16 cellular contexts compared by ENCODE assay signal in the genomic region with DNA sequence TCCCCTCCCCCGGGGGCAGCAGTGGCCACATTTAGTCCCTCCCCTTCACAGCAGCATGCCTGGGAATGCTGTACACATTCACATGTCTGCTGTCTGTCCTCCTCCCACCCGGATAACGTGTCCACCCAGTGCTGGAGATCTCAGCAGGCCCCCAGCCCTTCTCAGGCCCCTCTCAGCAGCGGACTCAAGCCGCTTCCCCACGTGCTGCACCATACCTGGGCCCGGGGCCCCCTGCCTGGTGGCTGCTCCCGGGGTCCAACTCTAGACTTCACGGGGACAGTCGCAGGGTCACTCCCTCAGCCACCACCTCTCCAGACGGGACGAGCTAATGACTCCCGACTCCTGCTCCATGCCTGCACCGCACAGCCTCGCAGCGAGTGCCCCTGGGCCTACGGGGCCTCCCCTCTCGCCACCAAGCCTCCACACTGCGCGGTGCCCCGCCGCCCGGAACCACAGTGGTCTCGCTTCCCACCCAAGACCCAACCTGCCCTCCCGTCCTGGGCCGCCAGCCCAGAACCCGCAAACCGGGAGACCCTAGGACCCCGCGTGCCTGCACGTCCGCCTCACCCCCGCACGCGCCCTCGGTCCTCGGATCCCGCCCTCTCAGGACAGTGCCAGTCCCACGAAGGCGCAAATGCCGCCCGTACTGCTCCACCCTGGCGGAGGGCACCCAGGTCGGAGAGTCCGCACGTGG. TPM values are rescaled to one million over a fixed set of nuclear protein-coding genes. Genes with fewer than 3 reads are reported as not detected.
DNase-seq lines count a peak whose midpoint lies in the region; ATAC-seq and TF ChIP-seq lines count a peak whose summit lies in the region.
"Had no signal": no experiment of that assay in that cellular context is flagged by ENCODE, and none has a peak within 500 bp of the region (broad histone marks: within the 10 kb centered on the region; RNA-seq: fewer than 3 reads in every experiment).

No MANE protein-coding gene starts in this region.

- H3K4me1 Mint-ChIP-seq in chondrocyte (ENCODE audit: low read depth) (peaks cover 17% of the 10 kb centered on the region), nephron (peaks cover 14% of the 10 kb centered on the region)

- no peak for ATAC-seq in left cardiac atrium
- ATAC-seq in Right ventricle myocardium superior (ENCODE audit: poor library complexity): no peak
- ATAC-seq in HG03378 (IDR thresholded peaks at IDR 0.05; ENCODE audit: unreplicated experiment): no peak

- intact Hi-C loops in left cardiac atrium (cut with DNase I) (no loop called here), Right ventricle myocardium superior (cut with DNase I) (no loop called here)

- no peak for TF ChIP-seq CTCF in chondrocyte (IDR thresholded peaks at IDR 0.05)
- no peak for TF ChIP-seq CTCF in nephron (IDR thresholded peaks at IDR 0.05; ENCODE audit: unreplicated experiment in 3 of 3)

- H3K9me3 Mint-ChIP-seq in chondrocyte (ENCODE audit: low read depth) (no peaks in the 10 kb centered on the region), nephron (no peaks in the 10 kb centered on the region)
- H3K9me3 Mint-ChIP-seq: activated naive CD4-positive, alpha-beta T cell treated with anti-CD3 and anti-CD28 coated beads, Interleukin-2, amount 50 U/mL, for 72 hours; CD4-positive, alpha-beta memory T cell had no signal

- DNase-seq in left cardiac atrium (peak; percentile 40), Right ventricle myocardium superior (no peak), chondrocyte (ENCODE audit: low spot score) (peak; percentile 96), mesenteric fat pad (ENCODE audit: low spot score) (no peak)
- DNase-seq in stimulated activated naive CD4-positive, alpha-beta T cell treated with Interleukin-2 at 50 U/mL for 16 hours (lab: John Stamatoyannopoulos, UW): no peak
- DNase-seq: activated CD4-positive, alpha-beta T cell treated with anti-CD3 and anti-CD28 coated beads for 48 hours; activated CD8-positive, alpha-beta memory T cell treated with anti-CD3 and anti-CD28 coated beads, Interleukin-2, amount 50 U/mL, for 48 hours; CD4-positive, alpha-beta memory T cell; NCI-H1092 treated with DMSO at 0.1 percent for 48 hours; NCI-H510A; NK-92 treated with Interleukin-12 subunit alpha and Interleukin-12 subunit beta, amount 100 ng/mL, for 24 hours; stimulated activated CD4-positive, alpha-beta T cell treated with anti-CD3 and anti-CD28 coated beads, Interleukin-4, amount 100 ng/mL, for 1 hour; substantia nigra had no signal

- H3K27me3 Mint-ChIP-seq in chondrocyte (ENCODE audit: low read depth) (peaks cover 3% of the 10 kb centered on the region), nephron (ENCODE audit: low read depth) (peaks cover 9% of the 10 kb centered on the region)
- H3K27me3 Mint-ChIP-seq: CD4-positive, alpha-beta memory T cell had no signal

- no peak overlapping the region for H3K27ac Mint-ChIP-seq in chondrocyte (ENCODE audit: unreplicated experiment)
- H3K27ac Mint-ChIP-seq in nephron: no peak overlapping the region

- H3K36me3 Mint-ChIP-seq in chondrocyte (ENCODE audit: low read depth) (no peaks in the 10 kb centered on the region), nephron (ENCODE audit: low read depth) (peaks cover 9% of the 10 kb centered on the region)
- H3K36me3 Mint-ChIP-seq: activated naive CD4-positive, alpha-beta T cell treated with anti-CD3 and anti-CD28 coated beads, Interleukin-2, amount 50 U/mL, for 72 hours; CD4-positive, alpha-beta memory T cell had no signal

- peak overlapping the region; percentile 41 for H3K4me3 Mint-ChIP-seq in chondrocyte (ENCODE audit: unreplicated experiment)
- H3K4me3 Mint-ChIP-seq in nephron: peak overlapping the region; percentile 66 to 83 (median 76)

RNA-seq across cellular contexts. Expression of a gene that starts 1.3 kb away (rescaled TPM):
- total RNA-seq in left cardiac atrium (10 to 100 TPM; 21.4 to 26.6 TPM), Right ventricle myocardium superior (20.8 TPM), chondrocyte (54.1 to 60.8 TPM (median 55.4 TPM) in 3 replicates), mesenteric fat pad (34.7 TPM)

RNA-seq across cellular contexts. Expression of a gene that starts 15.4 kb away (rescaled TPM):
- total RNA-seq in left cardiac atrium: 10 to 100 TPM; 14.0 to 17.2 TPM
- total RNA-seq in Right ventricle myocardium superior: 14.6 TPM
- total RNA-seq in chondrocyte: 0.85 to 1.3 TPM (median 0.89 TPM) in 3 replicates
- 19.0 TPM for total RNA-seq in mesenteric fat pad

RNA-seq across cellular contexts. Expression of a gene that starts 30.0 kb away (rescaled TPM):
- 1 to 10 TPM; 5.4 to 5.9 TPM for total RNA-seq in left cardiac atrium
- total RNA-seq in Right ventricle myocardium superior: 3.7 TPM
- total RNA-seq in chondrocyte: 22.8 to 26.5 TPM (median 25.6 TPM) in 3 replicates
- total RNA-seq in mesenteric fat pad: 16.5 TPM

RNA-seq across cellular contexts. Expression of a gene that starts 30.3 kb away (rescaled TPM):
- 100 to 1,000 TPM; 770 to 781 TPM for total RNA-seq in left cardiac atrium
- total RNA-seq in Right ventricle myocardium superior: 1,145 TPM
- total RNA-seq in chondrocyte: 240 to 279 TPM (median 256 TPM) in 3 replicates
- total RNA-seq in mesenteric fat pad: 210 TPM

Comparison
In these comparisons a context has a peak if more than half of its experiments do, and no peak if none do; other contexts are left out.
1. DNase-seq: peak in left cardiac atrium (single experiment) and chondrocyte (single experiment); none in Right ventricle myocardium superior (single experiment), stimulated activated naive CD4-positive, alpha-beta T cell treated with Interleukin-2 at 50 U/mL for 16 hours (single experiment) and mesenteric fat pad (single experiment).